Comparison of ENCODE assay signal across 1 cellular context in the genomic region with DNA sequence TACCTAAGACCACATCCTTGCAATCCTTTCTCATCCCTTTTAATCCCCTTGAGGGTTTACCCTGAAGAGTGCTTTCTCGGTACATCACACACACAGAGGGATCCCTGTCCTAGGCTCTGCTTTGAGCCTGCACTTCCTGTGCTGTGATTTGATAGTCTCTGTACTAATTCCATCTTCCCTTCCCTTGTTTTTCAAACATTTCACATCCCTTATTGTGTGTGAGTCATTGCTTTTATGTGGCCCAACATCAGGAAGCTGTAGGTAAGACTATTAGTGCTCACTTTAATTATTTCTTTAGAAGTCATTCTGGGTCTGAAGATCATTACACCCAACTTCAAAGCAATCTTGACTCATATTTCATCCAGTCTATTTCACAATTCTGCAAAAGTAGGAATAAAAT.
TF ChIP-seq lines count a peak whose summit lies in the region.

No MANE protein-coding gene starts in this region.

TF ChIP-seq in HepG2, 621 proteins besides CTCF, POLR2A, EP300 and RAD21 (continued from another document):
- TF ChIP-seq, protein P1, sequence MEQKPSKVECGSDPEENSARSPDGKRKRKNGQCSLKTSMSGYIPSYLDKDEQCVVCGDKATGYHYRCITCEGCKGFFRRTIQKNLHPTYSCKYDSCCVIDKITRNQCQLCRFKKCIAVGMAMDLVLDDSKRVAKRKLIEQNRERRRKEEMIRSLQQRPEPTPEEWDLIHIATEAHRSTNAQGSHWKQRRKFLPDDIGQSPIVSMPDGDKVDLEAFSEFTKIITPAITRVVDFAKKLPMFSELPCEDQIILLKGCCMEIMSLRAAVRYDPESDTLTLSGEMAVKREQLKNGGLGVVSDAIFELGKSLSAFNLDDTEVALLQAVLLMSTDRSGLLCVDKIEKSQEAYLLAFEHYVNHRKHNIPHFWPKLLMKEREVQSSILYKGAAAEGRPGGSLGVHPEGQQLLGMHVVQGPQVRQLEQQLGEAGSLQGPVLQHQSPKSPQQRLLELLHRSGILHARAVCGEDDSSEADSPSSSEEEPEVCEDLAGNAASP (CRISPR knock-in tag; IDR thresholded peaks at IDR 0.05; ENCODE audit: borderline replicate concordance), result no peak
- no peak for TF ChIP-seq RFX5 (IDR thresholded peaks at IDR 0.05; ENCODE audit: low read depth, low read length)
- TF ChIP-seq, protein P2, sequence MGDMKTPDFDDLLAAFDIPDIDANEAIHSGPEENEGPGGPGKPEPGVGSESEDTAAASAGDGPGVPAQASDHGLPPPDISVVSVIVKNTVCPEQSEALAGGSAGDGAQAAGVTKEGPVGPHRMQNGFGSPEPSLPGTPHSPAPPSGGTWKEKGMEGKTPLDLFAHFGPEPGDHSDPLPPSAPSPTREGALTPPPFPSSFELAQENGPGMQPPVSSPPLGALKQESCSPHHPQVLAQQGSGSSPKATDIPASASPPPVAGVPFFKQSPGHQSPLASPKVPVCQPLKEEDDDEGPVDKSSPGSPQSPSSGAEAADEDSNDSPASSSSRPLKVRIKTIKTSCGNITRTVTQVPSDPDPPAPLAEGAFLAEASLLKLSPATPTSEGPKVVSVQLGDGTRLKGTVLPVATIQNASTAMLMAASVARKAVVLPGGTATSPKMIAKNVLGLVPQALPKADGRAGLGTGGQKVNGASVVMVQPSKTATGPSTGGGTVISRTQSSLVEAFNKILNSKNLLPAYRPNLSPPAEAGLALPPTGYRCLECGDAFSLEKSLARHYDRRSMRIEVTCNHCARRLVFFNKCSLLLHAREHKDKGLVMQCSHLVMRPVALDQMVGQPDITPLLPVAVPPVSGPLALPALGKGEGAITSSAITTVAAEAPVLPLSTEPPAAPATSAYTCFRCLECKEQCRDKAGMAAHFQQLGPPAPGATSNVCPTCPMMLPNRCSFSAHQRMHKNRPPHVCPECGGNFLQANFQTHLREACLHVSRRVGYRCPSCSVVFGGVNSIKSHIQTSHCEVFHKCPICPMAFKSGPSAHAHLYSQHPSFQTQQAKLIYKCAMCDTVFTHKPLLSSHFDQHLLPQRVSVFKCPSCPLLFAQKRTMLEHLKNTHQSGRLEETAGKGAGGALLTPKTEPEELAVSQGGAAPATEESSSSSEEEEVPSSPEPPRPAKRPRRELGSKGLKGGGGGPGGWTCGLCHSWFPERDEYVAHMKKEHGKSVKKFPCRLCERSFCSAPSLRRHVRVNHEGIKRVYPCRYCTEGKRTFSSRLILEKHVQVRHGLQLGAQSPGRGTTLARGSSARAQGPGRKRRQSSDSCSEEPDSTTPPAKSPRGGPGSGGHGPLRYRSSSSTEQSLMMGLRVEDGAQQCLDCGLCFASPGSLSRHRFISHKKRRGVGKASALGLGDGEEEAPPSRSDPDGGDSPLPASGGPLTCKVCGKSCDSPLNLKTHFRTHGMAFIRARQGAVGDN (CRISPR knock-in tag; IDR thresholded peaks at IDR 0.05), result no peak
- no peak for TF ChIP-seq HES4 (CRISPR knock-in tag; IDR thresholded peaks at IDR 0.05; ENCODE audit: borderline replicate concordance)
- no peak for TF ChIP-seq ZNF282 (IDR thresholded peaks at IDR 0.05; ENCODE audit: partially characterized antibody)
- TF ChIP-seq FOSL1 (CRISPR knock-in tag; IDR thresholded peaks at IDR 0.05; ENCODE audit: borderline replicate concordance), result no peak
- TF ChIP-seq TBX2 (CRISPR knock-in tag; IDR thresholded peaks at IDR 0.05; ENCODE audit: borderline replicate concordance), result no peak
- TF ChIP-seq HNRNPL (IDR thresholded peaks at IDR 0.05; ENCODE audit: low read depth, low read length), result no peak
- TF ChIP-seq ZNF737 (CRISPR knock-in tag; IDR thresholded peaks at IDR 0.05; ENCODE audit: borderline replicate concordance), result no peak
- TF ChIP-seq AGO2 (optimal IDR thresholded peaks at IDR 0.05; ENCODE audit: low read depth, low read length), result no peak
- no peak for TF ChIP-seq TEAD3 (CRISPR knock-in tag; optimal IDR thresholded peaks at IDR 0.05; ENCODE audit: borderline replicate concordance)
- TF ChIP-seq ZBTB26 (CRISPR knock-in tag; IDR thresholded peaks at IDR 0.05; ENCODE audit: borderline replicate concordance), result no peak
- no peak for TF ChIP-seq ZNF891 (CRISPR knock-in tag; IDR thresholded peaks at IDR 0.05)
